In genomic region chr17:31269178-31269577, GRCh38 we compare ENCODE assay signal across 15 cellular contexts. TPM values are rescaled to one million over a fixed set of nuclear protein-coding genes. Genes with fewer than 3 reads are reported as not detected.
A peak's percentile ranks its signal among the peaks of the same experiment; 100 is the strongest.
DNase-seq lines count a peak whose midpoint lies in the region; ATAC-seq and TF ChIP-seq lines count a peak whose summit lies in the region.
"Had no signal": no experiment of that assay in that cellular context is flagged by ENCODE, and none has a peak within 500 bp of the region (broad histone marks: within the 10 kb centered on the region; RNA-seq: fewer than 3 reads in every experiment).

No MANE protein-coding gene starts in this region.

- H3K79me2 ChIP-seq in PC-9 (ENCODE audit: low read depth) (no peaks in the 10 kb centered on the region), neural progenitor cell (ENCODE audit: low read depth) (no peaks in the 10 kb centered on the region)

- H3K4me2 ChIP-seq in PC-9 (peak overlapping the region; percentile 44), neural progenitor cell (no peak overlapping the region)

- H3K4me1 ChIP-seq in PC-9 (replicated peaks; ENCODE audit: insufficient read depth) (peaks cover 33% of the 10 kb centered on the region), neural progenitor cell (no peaks in the 10 kb centered on the region)
- no peaks in the 10 kb centered on the region for H3K4me1 ChIP-seq in CD4-positive, alpha-beta memory T cell (ENCODE audit: insufficient read depth, low read length)

- H3K9ac ChIP-seq in neural progenitor cell = no peak overlapping the region

- peaks cover 28% of the 10 kb centered on the region for H3F3A ChIP-seq in PC-9 (ENCODE audit: insufficient read depth, low read depth)
- H3F3A ChIP-seq in neural progenitor cell (ENCODE audit: low read depth) = no peaks in the 10 kb centered on the region

- intact Hi-C loops in PC-9 (cut with micrococcal nuclease; ENCODE audit: unreplicated experiment) = no loop called here
- intact Hi-C loops in CD4-positive, alpha-beta memory T cell (cut with micrococcal nuclease) = no loop called here

- no peaks in the 10 kb centered on the region for H3K9me2 ChIP-seq in PC-9 (ENCODE audit: insufficient read depth)

- peaks cover 28% of the 10 kb centered on the region for H3K36me3 Mint-ChIP-seq in endothelial cell (ENCODE audit: low read depth, unreplicated experiment)
- peaks cover 41% of the 10 kb centered on the region for H3K36me3 Mint-ChIP-seq in neural progenitor cell
- peaks cover 8 to 14% of the 10 kb centered on the region in 2 donors for H3K36me3 Mint-ChIP-seq in CD4-positive, alpha-beta memory T cell

- H3K27ac Mint-ChIP-seq in endothelial cell (ENCODE audit: unreplicated experiment) (peak overlapping the region; percentile 12), neural progenitor cell (peak overlapping the region; percentile 78)
- H3K27ac Mint-ChIP-seq in CD4-positive, alpha-beta memory T cell = peak overlapping the region in 1 of 7 donors; percentile 10
- H3K27ac Mint-ChIP-seq: T-helper 2 cell treated with Interferon-gamma antibody and Interleukin-4, amounts not matched to agents 5 μg/mL and 100 μg/mL, for 36 hours had no signal

- ATAC-seq in GM19351 (IDR thresholded peaks at IDR 0.05; ENCODE audit: unreplicated experiment) (no peak), HG03520 (IDR thresholded peaks at IDR 0.05; ENCODE audit: unreplicated experiment) (no peak)

- H3K27ac ChIP-seq in PC-9 = peak overlapping the region; percentile 67
- H3K27ac ChIP-seq in neural progenitor cell = peak overlapping the region; percentile 61
- H3K27ac ChIP-seq in CD4-positive, alpha-beta memory T cell (ENCODE audit: low read depth, low read length) = no peak overlapping the region
- H3K27ac ChIP-seq: pancreas, spleen had no signal

- TF ChIP-seq CTCF in PC-9 (conservative IDR thresholded peaks at IDR 0.05) (no peak), endothelial cell (IDR thresholded peaks at IDR 0.05; ENCODE audit: unreplicated experiment) (no peak), neural progenitor cell (IDR thresholded peaks at IDR 0.05) (no peak)

- POLR2A ChIA-PET in PC-9 (lab: Charles Lee; ENCODE audit: unreplicated experiment) = interaction anchor here (0.6 to 0.7 kb wide), 2 partner anchors 718 to 918 kb away, joined by 3 to 4 read pairs; no protein-coding TSS in a partner anchor
- POLR2A ChIA-PET in CD4-positive, alpha-beta memory T cell (lab: Charles Lee; ENCODE audit: partially characterized antibody) = no interaction called here

- CTCF ChIA-PET in PC-9 (lab: Charles Lee) = interaction anchor here (0.6 kb wide), 1 partner anchor 253 kb away, joined by 3 read pairs; no protein-coding TSS in a partner anchor
- CTCF ChIA-PET in CD4-positive, alpha-beta memory T cell (lab: Charles Lee; ENCODE audit: partially characterized antibody) = interaction anchor here (1.0 kb wide), 1 partner anchor 17 kb away, joined by 3 read pairs; no protein-coding TSS in a partner anchor

- no peaks in the 10 kb centered on the region for H3K27me3 Mint-ChIP-seq in endothelial cell (ENCODE audit: unreplicated experiment)
- H3K27me3 Mint-ChIP-seq in neural progenitor cell (ENCODE audit: insufficient read depth, low read depth) = no peaks in the 10 kb centered on the region
- no peaks in the 10 kb centered on the region for H3K27me3 Mint-ChIP-seq in CD4-positive, alpha-beta memory T cell
- H3K27me3 Mint-ChIP-seq: activated naive CD8-positive, alpha-beta T cell treated with anti-CD3 and anti-CD28 coated beads, Interleukin-2, amount 10 ng/mL, durations not matched to agents 7 days and 5 days had no signal

- H3K36me3 ChIP-seq in PC-9 (ENCODE audit: low read depth) = peaks cover 21% of the 10 kb centered on the region; the same call in 1 of the 2 replicates
- peaks cover 10% of the 10 kb centered on the region for H3K36me3 ChIP-seq in neural progenitor cell
- H3K36me3 ChIP-seq in CD4-positive, alpha-beta memory T cell (ENCODE audit: insufficient read depth, low read length) = peaks cover 3% of the 10 kb centered on the region

- H3K9me3 ChIP-seq in PC-9 (ENCODE audit: insufficient read depth, low read depth) (no peaks in the 10 kb centered on the region), neural progenitor cell (ENCODE audit: low read depth) (no peaks in the 10 kb centered on the region)
- H3K9me3 ChIP-seq in CD4-positive, alpha-beta memory T cell (ENCODE audit: control insufficient read depth in 1 of 2, low read length in 2 of 2) = no peaks in the 10 kb centered on the region
- H3K9me3 ChIP-seq: pancreas, spleen had no signal

- no TSS peak for BruUV-seq in PC-9 (replicated peaks; lab: Mats Ljungman, UMichigan)

- H4K20me1 ChIP-seq in PC-9 (ENCODE audit: insufficient read depth) (no peaks in the 10 kb centered on the region), neural progenitor cell (ENCODE audit: low read depth) (no peaks in the 10 kb centered on the region)

- H3K4me1 Mint-ChIP-seq in endothelial cell (ENCODE audit: unreplicated experiment) = peaks cover 9% of the 10 kb centered on the region
- H3K4me1 Mint-ChIP-seq in neural progenitor cell = peaks cover 12% of the 10 kb centered on the region
- H3K4me1 Mint-ChIP-seq in CD4-positive, alpha-beta memory T cell = peaks cover 0 to 3% (median under 1%) of the 10 kb centered on the region in 4 donors

- peak; percentile 7 for DNase-seq in GM03348 (ENCODE audit: low spot score)
- no peak for DNase-seq in PC-9
- DNase-seq in endothelial cell (ENCODE audit: low spot score) = no peak
- no peak for DNase-seq in neural progenitor cell (ENCODE audit: low spot score)
- no peak for DNase-seq in mucosa of gallbladder (ENCODE audit: low spot score)
- no peak for DNase-seq in CD4-positive, alpha-beta memory T cell
- DNase-seq: activated CD4-positive, alpha-beta T cell treated with anti-CD3 and anti-CD28 coated beads for 4 hours; activated naive CD8-positive, alpha-beta T cell treated with anti-CD3 and anti-CD28 coated beads, Interleukin-2, amount 10 ng/mL, durations not matched to agents 7 days and 5 days; AML-193; pancreas; spleen had no signal

- H3K27me3 ChIP-seq in PC-9 (ENCODE audit: insufficient read depth, low read depth) (no peaks in the 10 kb centered on the region), neural progenitor cell (no peaks in the 10 kb centered on the region)
- H3K27me3 ChIP-seq in CD4-positive, alpha-beta memory T cell (ENCODE audit: insufficient read depth, low read length) = no peaks in the 10 kb centered on the region
- H3K27me3 ChIP-seq: pancreas, spleen had no signal

- H3K4me3 Mint-ChIP-seq in endothelial cell (ENCODE audit: unreplicated experiment) (peak overlapping the region; percentile 17), neural progenitor cell (no peak overlapping the region)
- H3K4me3 Mint-ChIP-seq in CD4-positive, alpha-beta memory T cell = no peak overlapping the region
- H3K4me3 Mint-ChIP-seq: activated naive CD8-positive, alpha-beta T cell treated with anti-CD3 and anti-CD28 coated beads, Interleukin-2, amount 10 ng/mL, durations not matched to agents 7 days and 5 days; T-helper 2 cell treated with Interferon-gamma antibody and Interleukin-4, amounts not matched to agents 5 μg/mL and 100 μg/mL, for 36 hours had no signal

- H2AFZ ChIP-seq in PC-9 (no peak overlapping the region), neural progenitor cell (replicated peaks) (no peak overlapping the region)

- H3K9me3 Mint-ChIP-seq in endothelial cell (ENCODE audit: unreplicated experiment) (no peaks in the 10 kb centered on the region), neural progenitor cell (no peaks in the 10 kb centered on the region)
- H3K9me3 Mint-ChIP-seq in CD4-positive, alpha-beta memory T cell = peaks cover 0 to 2% (median 0%) of the 10 kb centered on the region in 8 donors
- H3K9me3 Mint-ChIP-seq: activated naive CD8-positive, alpha-beta T cell treated with anti-CD3 and anti-CD28 coated beads, Interleukin-2, amount 10 ng/mL, durations not matched to agents 7 days and 5 days; T-helper 2 cell treated with Interferon-gamma antibody and Interleukin-4, amounts not matched to agents 5 μg/mL and 100 μg/mL, for 36 hours had no signal

- H3K4me3 ChIP-seq in PC-9 (no peak overlapping the region; the same call in 1 of the 2 replicates), neural progenitor cell (no peak overlapping the region)
- no peak overlapping the region for H3K4me3 ChIP-seq in CD4-positive, alpha-beta memory T cell (ENCODE audit: low read length in 2 of 2)
- H3K4me3 ChIP-seq: pancreas, spleen had no signal

RNA-seq across cellular contexts. Expression of gene OMG, which starts 27.9 kb away (rescaled TPM):
- total RNA-seq in PC-9 (2021) (not detected in 2 replicates), endothelial cell (ENCODE audit: unreplicated experiment) (not detected), neural progenitor cell (ENCODE audit: low replicate concordance) (not detected in 2 replicates), mucosa of gallbladder (2.3 TPM)
- under 1 TPM; 0.69 to 0.84 TPM for total RNA-seq in CD4-positive, alpha-beta memory T cell
- under 1 TPM in 1 of 2 donors, not detected in 1; 0.61 TPM for polyA plus RNA-seq in CD4-positive, alpha-beta memory T cell
- total RNA-seq: HT-29 had no signal

RNA-seq across cellular contexts. Expression of gene EVI2B, which starts 44.7 kb away (rescaled TPM):
- total RNA-seq in PC-9 (2021) = not detected in 2 replicates
- not detected for total RNA-seq in endothelial cell (ENCODE audit: unreplicated experiment)
- total RNA-seq in neural progenitor cell (ENCODE audit: low replicate concordance) = not detected in 2 replicates
- total RNA-seq in mucosa of gallbladder = 13.0 TPM
- total RNA-seq in CD4-positive, alpha-beta memory T cell = 100 to 1,000 TPM; 174 to 176 TPM
- polyA plus RNA-seq in CD4-positive, alpha-beta memory T cell = 100 to 1,000 TPM in 1 of 2 donors, 10 to 100 TPM in 1; 99.2 to 103 TPM
- total RNA-seq: HT-29 had no signal

RNA-seq across cellular contexts. Expression of gene EVI2A, which starts 52.2 kb away (rescaled TPM):
- total RNA-seq in PC-9 (2021) (not detected in 2 replicates), endothelial cell (ENCODE audit: unreplicated experiment) (not detected), neural progenitor cell (ENCODE audit: low replicate concordance) (not detected in 2 replicates), mucosa of gallbladder (10.9 TPM)
- total RNA-seq in CD4-positive, alpha-beta memory T cell = 100 to 1,000 TPM; 133 to 139 TPM
- polyA plus RNA-seq in CD4-positive, alpha-beta memory T cell = 10 to 100 TPM; 70.1 to 76.9 TPM
- total RNA-seq: HT-29 had no signal

Comparison
In these comparisons a context has a peak if more than half of its experiments do, and no peak if none do; other contexts are left out.
1. RNA of gene EVI2B, which starts 44.7 kb away (total RNA-seq): 174 to 176 TPM in CD4-positive, alpha-beta memory T cell and 13.0 TPM in mucosa of gallbladder (single experiment); not detected in PC-9, not detected in endothelial cell (single experiment) and not detected in neural progenitor cell; every median in the first group is over 10 times any median in the second.
2. RNA of gene EVI2A, which starts 52.2 kb away (total RNA-seq): 133 to 139 TPM in CD4-positive, alpha-beta memory T cell and 10.9 TPM in mucosa of gallbladder (single experiment); not detected in PC-9, not detected in endothelial cell (single experiment) and not detected in neural progenitor cell; every median in the first group is over 10 times any median in the second.